Comparison of ENCODE assay signal across 8 cellular contexts in genomic region chr4:105146286-105147219, GRCh38. TPM values are rescaled to one million over a fixed set of nuclear protein-coding genes. Genes with fewer than 3 reads are reported as not detected.
DNase-seq lines count a peak whose midpoint lies in the region; ATAC-seq and TF ChIP-seq lines count a peak whose summit lies in the region.

TSS of gene TET2 (plus strand) at chr4:105146876. CDS start at chr4:105233943, 87,067 bp downstream.

- H3K36me3 ChIP-seq in iPS-20b (ENCODE audit: insufficient read depth, low read depth, low read length), result no peaks in the 10 kb centered on the region
- no peaks in the 10 kb centered on the region for H3K36me3 ChIP-seq in skeletal muscle satellite cell (ENCODE audit: insufficient read depth, low read length)

- BruUV-seq in MCF 10A (replicated peaks; lab: Mats Ljungman, UMichigan), result no TSS peak

- POLR2A ChIA-PET in MCF 10A (lab: Yijun Ruan, JAX), result interaction anchor here (0.6 to 2.2 kb wide), 14 partner anchors 10 to 1060 kb away, joined by 3 to 14 read pairs (median 3); partner anchors contain the start of gene PPA2

- H3K4me3 ChIP-seq in iPS-20b (ENCODE audit: low read length) (peak within 1 kb of the TSS; percentile 98), skeletal muscle satellite cell (ENCODE audit: low read length) (peak within 1 kb of the TSS; percentile 98)

- DNase-seq in NCI-H2171 (lab: John Stamatoyannopoulos, UW) (peak; percentile 67), MCF 10A (ENCODE audit: unreplicated experiment) (peak; percentile 85)

- H3K27me3 Mint-ChIP-seq in MCF 10A (ENCODE audit: insufficient read depth, unreplicated experiment), result no peaks in the 10 kb centered on the region

- ATAC-seq in GM18867 (IDR thresholded peaks at IDR 0.05; ENCODE audit: unreplicated experiment) (peak; percentile 89), HG03095 (IDR thresholded peaks at IDR 0.05; ENCODE audit: unreplicated experiment) (peak; percentile 84)

- H3K9me3 ChIP-seq in iPS-20b (ENCODE audit: insufficient read depth, low read depth, low read length), result no peaks in the 10 kb centered on the region
- no peaks in the 10 kb centered on the region for H3K9me3 ChIP-seq in skeletal muscle satellite cell (replicated peaks; ENCODE audit: low read length)

- intact Hi-C loops in MCF 10A (cut with micrococcal nuclease), result loop anchor here (5.0 to 10.0 kb wide), 4 partner anchors 51 to 566 kb away; no protein-coding TSS in a partner anchor

- TF ChIP-seq CTCF in 22Rv1 (IDR thresholded peaks at IDR 0.05), result no peak; the same call in 1 of the 2 replicates
- 0 out of 2 replicates have a peak, but pooled peaks have one; percentile 15 for TF ChIP-seq CTCF in VCaP (conservative IDR thresholded peaks at IDR 0.05)
- TF ChIP-seq CTCF in MCF 10A (IDR thresholded peaks at IDR 0.05; ENCODE audit: unreplicated experiment), result no peak

- H3K36me3 Mint-ChIP-seq in MCF 10A (ENCODE audit: insufficient read depth, unreplicated experiment), result peaks cover 7% of the 10 kb centered on the region

- peaks cover 96% of the 10 kb centered on the region for H3K27me3 ChIP-seq in iPS-20b (ENCODE audit: insufficient read depth, low read length)
- H3K27me3 ChIP-seq in skeletal muscle satellite cell (ENCODE audit: control insufficient read depth, insufficient read depth, low read length), result no peaks in the 10 kb centered on the region

- H3K27ac ChIP-seq in 22Rv1, result peak within 1 kb of the TSS; percentile 78
- H3K27ac ChIP-seq in VCaP, result peak within 1 kb of the TSS; percentile 89
- no peak within 1 kb of the TSS for H3K27ac ChIP-seq in iPS-20b (ENCODE audit: low read length)

- H3K9me3 Mint-ChIP-seq in MCF 10A (ENCODE audit: unreplicated experiment), result no peaks in the 10 kb centered on the region

- H3K9ac ChIP-seq in iPS-20b (ENCODE audit: low read depth, low read length) (peak within 1 kb of the TSS; percentile 96), skeletal muscle satellite cell (ENCODE audit: low read depth, low read length) (peak within 1 kb of the TSS; percentile 98)

- H3K27ac Mint-ChIP-seq in MCF 10A (ENCODE audit: low read depth, unreplicated experiment), result peak within 1 kb of the TSS; percentile 97

- H3K4me1 ChIP-seq in iPS-20b (ENCODE audit: insufficient read depth, low read length) (peaks cover 6% of the 10 kb centered on the region; the same call in 1 of the 2 replicates), skeletal muscle satellite cell (ENCODE audit: control insufficient read depth, insufficient read depth, low read length) (peaks cover 18% of the 10 kb centered on the region)

- CTCF ChIA-PET in MCF 10A (lab: Yijun Ruan, JAX), result interaction anchor here (0.7 to 1.5 kb wide), 5 partner anchors 13 to 902 kb away, joined by 3 to 7 read pairs (median 4); partner anchors contain the start of gene PPA2

- peak within 1 kb of the TSS; percentile 95 for H3K4me3 Mint-ChIP-seq in MCF 10A (ENCODE audit: unreplicated experiment)

- H3K4me2 ChIP-seq in skeletal muscle satellite cell (ENCODE audit: low read length), result peak within 1 kb of the TSS; percentile 85

- H3K4me1 Mint-ChIP-seq in MCF 10A (ENCODE audit: insufficient read depth, unreplicated experiment), result peaks cover 20% of the 10 kb centered on the region

RNA-seq across cellular contexts. Expression of gene TET2, which starts in this region (rescaled TPM):
- 20.5 and 20.9 TPM in 2 replicates for total RNA-seq in MCF 10A (2022)
- total RNA-seq in skeletal muscle satellite cell (2012; rRNA removed), result 7.9 and 10.6 TPM in 2 replicates
